Comparison of ENCODE assay signal across 8 cellular contexts in genomic region chr6:13526718-13527668, GRCh38. TPM values are rescaled to one million over a fixed set of nuclear protein-coding genes. Genes with fewer than 3 reads are reported as not detected.
A peak's percentile ranks its signal among the peaks of the same experiment; 100 is the strongest.
DNase-seq lines count a peak whose midpoint lies in the region; ATAC-seq and TF ChIP-seq lines count a peak whose summit lies in the region.

No MANE protein-coding gene starts in this region.

- peak; percentile 86 for ATAC-seq in GM19324 (IDR thresholded peaks at IDR 0.05; ENCODE audit: low FRiP score, unreplicated experiment)
- ATAC-seq in HG03354 (IDR thresholded peaks at IDR 0.05; ENCODE audit: poor library complexity, severe bottlenecking, unreplicated experiment) = peak; percentile 90
- ATAC-seq in central memory CD8-positive, alpha-beta T cell (replicated peaks; ENCODE audit: extremely low read depth, poor library complexity, severe bottlenecking) = peak; percentile 77
- ATAC-seq in omental fat pad (ENCODE audit: low FRiP score) = peak; percentile 24

- TF ChIP-seq CTCF in omental fat pad (IDR thresholded peaks at IDR 0.05) = no peak

- H3K36me3 Mint-ChIP-seq in central memory CD8-positive, alpha-beta T cell (ENCODE audit: insufficient read depth) = peaks cover 5% of the 10 kb centered on the region

- no peak overlapping the region for H3K27ac Mint-ChIP-seq in central memory CD8-positive, alpha-beta T cell (ENCODE audit: low read depth)

- H3K9me3 Mint-ChIP-seq in central memory CD8-positive, alpha-beta T cell = no peaks in the 10 kb centered on the region

- no peaks in the 10 kb centered on the region for H3K27me3 Mint-ChIP-seq in central memory CD8-positive, alpha-beta T cell

- no peak overlapping the region for H3K4me3 Mint-ChIP-seq in central memory CD8-positive, alpha-beta T cell

- no peaks in the 10 kb centered on the region for H3K4me1 Mint-ChIP-seq in central memory CD8-positive, alpha-beta T cell

- DNase-seq in CMK (ENCODE audit: low read depth) = peak; percentile 52
- peak; percentile 88 for DNase-seq in NCI-H82 (lab: John Stamatoyannopoulos, UW)
- no peak for DNase-seq in central memory CD8-positive, alpha-beta T cell (ENCODE audit: low spot score in 2 of 2)
- DNase-seq in omental fat pad (ENCODE audit: low spot score) = no peak
- DNase-seq in COLO829 (ENCODE audit: low spot score) = no peak
- no peak for DNase-seq in dedifferentiated amniotic fluid mesenchymal stem cell (ENCODE audit: extremely low spot score)

RNA-seq across cellular contexts. Expression of gene GFOD1, which starts 39.6 kb away (rescaled TPM):
- 10 to 100 TPM; 12.2 to 78.2 (median 45.7) TPM for total RNA-seq in omental fat pad

RNA-seq across cellular contexts. Expression of gene SIRT5, which starts 47.4 kb away (rescaled TPM):
- total RNA-seq in omental fat pad = 10 to 100 TPM in 2 of 4 donors, 1 to 10 TPM in 2; 6.0 to 16.9 (median 9.7) TPM

Comparison
In these comparisons a context has a peak if more than half of its experiments do, and no peak if none do; other contexts are left out.
1. DNase-seq: peak in CMK (single experiment) and NCI-H82 (single experiment); none in central memory CD8-positive, alpha-beta T cell (0 of 2), omental fat pad (single experiment), COLO829 (single experiment) and dedifferentiated amniotic fluid mesenchymal stem cell (single experiment).
2. ATAC-seq: peak in every context shown above with its lines; median percentile 90 in HG03354; 86 in GM19324; 77 in central memory CD8-positive, alpha-beta T cell; 24 in omental fat pad.